32 cellular contexts compared by ENCODE assay signal in the genomic region with DNA sequence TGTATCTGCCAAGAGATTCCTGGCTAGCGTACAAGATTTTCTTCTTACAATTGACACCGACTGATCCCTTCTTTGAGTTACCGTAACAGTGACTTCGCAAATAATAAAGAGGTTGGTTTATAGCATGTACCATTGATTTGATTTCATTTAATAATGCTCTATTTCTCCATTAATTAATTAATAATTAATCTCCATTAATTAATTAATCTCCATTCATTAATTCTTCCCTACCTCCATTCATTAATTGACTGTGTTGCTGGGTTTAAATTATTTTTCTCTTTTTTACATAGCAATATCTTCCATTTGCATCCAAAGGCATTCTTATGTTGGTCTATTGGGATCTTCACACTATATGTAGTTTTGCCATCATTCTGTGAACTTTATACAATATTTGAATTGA. TPM values are rescaled to one million over a fixed set of nuclear protein-coding genes. Genes with fewer than 3 reads are reported as not detected.
"Had no signal": no experiment of that assay in that cellular context is flagged by ENCODE, and none has a peak within 500 bp of the region (broad histone marks: within the 10 kb centered on the region; RNA-seq: fewer than 3 reads in every experiment).

No MANE protein-coding gene starts in this region.

- H3K27me3 ChIP-seq: stomach, suprapubic skin, testis, thyroid gland, tibial artery, tibial nerve, transverse colon, upper lobe of left lung, upper lobe of right lung, uterus, vagina had no signal

- H3K4me3 ChIP-seq: stomach, suprapubic skin, testis, thoracic aorta, thyroid gland, tibial artery, tibial nerve, transverse colon, upper lobe of left lung, upper lobe of right lung, uterus, vagina had no signal

- ATAC-seq: stimulated activated effector memory CD8-positive, alpha-beta T cell treated with anti-CD3 and anti-CD28 coated beads, Interleukin-12 subunit alpha, Interleukin-12 subunit beta, amount 100 ng/mL, for 72 hours; stimulated activated memory B cell treated with anti-CD40 and anti-IgM and Interleukin-4, amounts not matched to agents 10 μg/mL and 1 μg/mL and 100 μg/mL, for 72 hours; stimulated activated naive B cell treated with anti-CD40 and anti-IgM and Interleukin-4, amounts not matched to agents 10 μg/mL and 1 μg/mL and 100 μg/mL, for 72 hours; stimulated activated naive CD8-positive, alpha-beta T cell treated with anti-CD3 and anti-CD28 coated beads, Interleukin-15, amount 100 ng/mL, for 72 hours; stimulated activated naive CD8-positive, alpha-beta T cell treated with anti-CD3 and anti-CD28 coated beads, Interleukin-15, Interleukin-2, amounts not matched to agents 100 U/mL and 50 U/mL, for 24 hours; upper lobe of right lung had no signal

- H3K4me1 ChIP-seq: stomach, suprapubic skin, testis, thyroid gland, tibial artery, tibial nerve, transverse colon, upper lobe of left lung, upper lobe of right lung, uterus, vagina had no signal

- FAIRE-seq: urothelium cell line had no signal

- H3K27ac ChIP-seq: stomach, suprapubic skin, testis, thoracic aorta, thyroid gland, tibial artery, tibial nerve, transverse colon, upper lobe of left lung, upper lobe of right lung, uterus, vagina had no signal

- H3K36me3 ChIP-seq: stomach, suprapubic skin, thoracic aorta, thyroid gland, tibial artery, tibial nerve, transverse colon, upper lobe of left lung, upper lobe of right lung, uterus, vagina had no signal

- H3K9me3 ChIP-seq: suprapubic skin, testis, thoracic aorta, thyroid gland, tibial artery, tibial nerve, transverse colon, upper lobe of left lung, upper lobe of right lung, uterus, vagina had no signal

- DNase-seq: stimulated activated CD4-positive, alpha-beta T cell treated with anti-CD3 and anti-CD28 coated beads, Interleukin-2, amount 100 ng/mL, for 48 hours; stimulated activated CD4-positive, alpha-beta T cell treated with anti-CD3 and anti-CD28 coated beads, Interleukin-4, amount 100 ng/mL, for 1 hour; stimulated activated CD4-positive, alpha-beta T cell treated with anti-CD3 and anti-CD28 coated beads, Interleukin-4, amount 100 ng/mL, for 24 hours; stimulated activated CD4-positive, alpha-beta T cell treated with anti-CD3 and anti-CD28 coated beads, Interleukin-4, amount 100 ng/mL, for 4 hours; stimulated activated CD8-positive, alpha-beta memory T cell treated with anti-CD3 and anti-CD28 coated beads, Interleukin-4, amount 100 ng/mL, for 48 hours; stimulated activated naive B cell treated with anti-CD40 and anti-IgM and Interleukin-4, amounts not matched to agents 10 μg/mL and 1 μg/mL and 100 μg/mL, for 72 hours; stimulated activated naive CD4-positive, alpha-beta T cell; stimulated activated naive CD4-positive, alpha-beta T cell treated with Interleukin-2 at 50 U/mL for 16 hours; stimulated activated naive CD8-positive, alpha-beta T cell treated with anti-CD3 and anti-CD28 coated beads, Interleukin-15, amount 100 ng/mL, for 72 hours; stimulated activated naive CD8-positive, alpha-beta T cell treated with anti-CD3 and anti-CD28 coated beads, Interleukin-15, Interleukin-2, amounts not matched to agents 100 U/mL and 50 U/mL, for 24 hours; stomach; substantia nigra; testis; thyroid gland; tibial artery; transverse colon; trophoblast cell; upper lobe of left lung; upper lobe of right lung; uterus had no signal

RNA-seq across cellular contexts. Expression of a gene that starts 21.0 kb away (rescaled TPM):
- total RNA-seq: stomach, subcutaneous adipose tissue, suprapubic skin, temporal lobe, thoracic aorta, thyroid gland, tibial nerve, transverse colon, upper lobe of left lung, upper lobe of right lung, ureter, urinary bladder, uterus, vagina had no signal
- polyA plus RNA-seq: stomach, thymus, urinary bladder had no signal

RNA-seq across cellular contexts. Expression of a gene that starts 44.6 kb away (rescaled TPM):
- total RNA-seq: stomach, subcutaneous adipose tissue, suprapubic skin, temporal lobe, testis, thoracic aorta, thyroid gland, tibial nerve, transverse colon, upper lobe of left lung, upper lobe of right lung, ureter, urinary bladder, uterus, vagina had no signal
- polyA plus RNA-seq: stomach, thymus, urinary bladder had no signal

RNA-seq across cellular contexts. Expression of a gene that starts 54.1 kb away (rescaled TPM):
- total RNA-seq: stomach, subcutaneous adipose tissue, suprapubic skin, temporal lobe, testis, thoracic aorta, thyroid gland, tibial nerve, transverse colon, upper lobe of left lung, upper lobe of right lung, ureter, urinary bladder, uterus, vagina had no signal
- polyA plus RNA-seq: stomach, urinary bladder had no signal

RNA-seq across cellular contexts. Expression of a gene that starts 55.0 kb away (rescaled TPM):
- total RNA-seq: stomach, subcutaneous adipose tissue, suprapubic skin, temporal lobe, testis, thoracic aorta, thyroid gland, tibial nerve, transverse colon, upper lobe of left lung, upper lobe of right lung, ureter, urinary bladder, uterus, vagina had no signal
- polyA plus RNA-seq: stomach, thymus, urinary bladder had no signal
